In genomic region chr6:130240232-130240631, GRCh38 we compare ENCODE assay signal across 16 cellular contexts. TPM values are rescaled to one million over a fixed set of nuclear protein-coding genes. Genes with fewer than 3 reads are reported as not detected.
DNase-seq lines count a peak whose midpoint lies in the region; ATAC-seq and TF ChIP-seq lines count a peak whose summit lies in the region.
"Had no signal": no experiment of that assay in that cellular context is flagged by ENCODE, and none has a peak within 500 bp of the region (broad histone marks: within the 10 kb centered on the region; RNA-seq: fewer than 3 reads in every experiment).

No MANE protein-coding gene starts in this region.

- no peak overlapping the region for H2AFZ ChIP-seq in SK-N-SH (ENCODE audit: low read depth)

- no peaks in the 10 kb centered on the region for H3K9me3 Mint-ChIP-seq in activated naive CD8-positive, alpha-beta T cell treated with anti-CD3 and anti-CD28 coated beads for 36 hours
- H3K9me3 Mint-ChIP-seq: activated B cell treated with CpG ODN at 0.5 μM for 24 hours, T-cell had no signal

- TF ChIP-seq RAD21 in SK-N-SH (IDR thresholded peaks at IDR 0.05; ENCODE audit: low read length) = no peak

- no peak overlapping the region for H3K4me3 ChIP-seq in SK-N-SH (ENCODE audit: low read depth in 2 of 2, low read length in 1 of 2)
- H3K4me3 ChIP-seq in fibroblast of pulmonary artery (replicated peaks; ENCODE audit: low read depth, low read length) = no peak overlapping the region
- H3K4me3 ChIP-seq in skeletal muscle cell (ENCODE audit: low read depth, low read length) = no peak overlapping the region

- no peaks in the 10 kb centered on the region for H4K20me1 ChIP-seq in SK-N-SH (ENCODE audit: insufficient read depth)

- peak overlapping the region; percentile 14; the same call in 1 of the 2 replicates for H3K4me2 ChIP-seq in SK-N-SH

- TF ChIP-seq CTCF in SK-N-SH (IDR thresholded peaks at IDR 0.05) = no peak
- TF ChIP-seq CTCF in fibroblast of pulmonary artery (IDR thresholded peaks at IDR 0.05; ENCODE audit: low read length, missing control alignments) = no peak

- no peak overlapping the region for H3K4me3 Mint-ChIP-seq in activated naive CD8-positive, alpha-beta T cell treated with anti-CD3 and anti-CD28 coated beads for 36 hours
- H3K4me3 Mint-ChIP-seq: activated B cell treated with CpG ODN at 0.5 μM for 24 hours, T-cell had no signal

- H3K27ac ChIP-seq in SK-N-SH (ENCODE audit: low read depth in 2 of 2, low read length in 1 of 2) = peak overlapping the region in 1 of 2 experiments; percentile 80; a peak in 3 of 4 replicates

- H3K27ac Mint-ChIP-seq in activated naive CD8-positive, alpha-beta T cell treated with anti-CD3 and anti-CD28 coated beads for 36 hours = no peak overlapping the region
- H3K27ac Mint-ChIP-seq: activated B cell treated with CpG ODN at 0.5 μM for 24 hours, T-cell had no signal

- WGBS in SK-N-SH (ENCODE audit: low lambda C conversion rate) = 6% methylated on average over 4 of the region's 4 CpGs

- peaks cover 0 to 4% of the 10 kb centered on the region in 2 experiments for H3K36me3 ChIP-seq in SK-N-SH (replicated peaks in 1 of 2; ENCODE audit: control insufficient read depth in 1 of 2, insufficient read depth in 2 of 2, low read length in 1 of 2)

- CTCF ChIA-PET in SK-N-SH (lab: Yijun Ruan, JAX) = no interaction called here

- H3K9ac ChIP-seq in SK-N-SH = no peak overlapping the region

- no peaks in the 10 kb centered on the region for H3K9me3 ChIP-seq in SK-N-SH

- no peaks in the 10 kb centered on the region for H3K79me2 ChIP-seq in SK-N-SH (ENCODE audit: insufficient read depth)

- no peak for ATAC-seq in GM21390 (IDR thresholded peaks at IDR 0.05; ENCODE audit: unreplicated experiment)
- ATAC-seq in GM18498 (IDR thresholded peaks at IDR 0.05; ENCODE audit: unreplicated experiment) = no peak
- ATAC-seq: left colon, T-cell had no signal

- TF ChIP-seq EP300 in SK-N-SH (IDR thresholded peaks at IDR 0.05; ENCODE audit: borderline replicate concordance in 1 of 2, low read depth in 1 of 2, low read length in 1 of 2) = peak; percentile 27 to 65; a peak in 2 of 4 replicates

- POLR2A ChIA-PET in SK-N-SH (lab: Yijun Ruan, JAX) = no interaction called here

- H3K27me3 ChIP-seq in SK-N-SH (ENCODE audit: insufficient read depth) = no peaks in the 10 kb centered on the region

- peak; percentile 82 for DNase-seq in GM03348 (ENCODE audit: low spot score)
- DNase-seq in SK-N-SH = no peak
- DNase-seq in fibroblast of pulmonary artery (ENCODE audit: low read depth) = peak; percentile 47
- peak; percentile 54 for DNase-seq in skeletal muscle cell (ENCODE audit: low read depth)
- no peak for DNase-seq in activated naive CD8-positive, alpha-beta T cell treated with anti-CD3 and anti-CD28 coated beads for 36 hours
- no peak for DNase-seq in COLO668 (lab: John Stamatoyannopoulos, UW; ENCODE audit: unreplicated experiment)
- DNase-seq: activated B cell treated with CpG ODN at 0.5 μM for 24 hours; activated gamma-delta T cell; left colon; NCI-H774; RPMI8226; stimulated activated CD4-positive, alpha-beta T cell treated with anti-CD3 and anti-CD28 coated beads, Interleukin-15, amount 100 ng/mL, for 24 hours; T-cell had no signal

- peaks cover 0 to 5% of the 10 kb centered on the region in 2 experiments; a peak in 2 of 4 replicates for H3K4me1 ChIP-seq in SK-N-SH (ENCODE audit: control insufficient read depth in 1 of 2, insufficient read depth in 2 of 2, low read depth in 1 of 2, low read length in 1 of 2)

- H3K4me1 Mint-ChIP-seq in activated naive CD8-positive, alpha-beta T cell treated with anti-CD3 and anti-CD28 coated beads for 36 hours = no peaks in the 10 kb centered on the region
- H3K4me1 Mint-ChIP-seq: activated B cell treated with CpG ODN at 0.5 μM for 24 hours had no signal

- no peaks in the 10 kb centered on the region for H3K9me2 ChIP-seq in SK-N-SH

- no peaks in the 10 kb centered on the region for H3K27me3 Mint-ChIP-seq in activated naive CD8-positive, alpha-beta T cell treated with anti-CD3 and anti-CD28 coated beads for 36 hours
- H3K27me3 Mint-ChIP-seq: activated B cell treated with CpG ODN at 0.5 μM for 24 hours, T-cell had no signal

- no peaks in the 10 kb centered on the region for H3K36me3 Mint-ChIP-seq in activated naive CD8-positive, alpha-beta T cell treated with anti-CD3 and anti-CD28 coated beads for 36 hours
- H3K36me3 Mint-ChIP-seq: T-cell had no signal

- H3F3A ChIP-seq in SK-N-SH (replicated peaks; ENCODE audit: insufficient read depth) = peaks cover 18% of the 10 kb centered on the region

TF ChIP-seq in SK-N-SH, 30 proteins besides CTCF, POLR2A, EP300 and RAD21:
- TF ChIP-seq USF1 (IDR thresholded peaks at IDR 0.05; ENCODE audit: borderline replicate concordance, low read depth) = 0 out of 2 replicates have a peak, but pooled peaks have one; percentile 16
- no peak for TF ChIP-seq YY1 (IDR thresholded peaks at IDR 0.05; ENCODE audit: low read depth)
- TF ChIP-seq SMC3 (IDR thresholded peaks at IDR 0.05; ENCODE audit: low read depth, low read length) = no peak
- TF ChIP-seq MEF2A (IDR thresholded peaks at IDR 0.05; ENCODE audit: borderline replicate concordance, low read depth) = no peak
- no peak for TF ChIP-seq IRF3 (IDR thresholded peaks at IDR 0.05; ENCODE audit: low read depth, low read length)
- peak; percentile 87 for TF ChIP-seq MAX (IDR thresholded peaks at IDR 0.05; ENCODE audit: low read depth)
- TF ChIP-seq POLR2AphosphoS5 (IDR thresholded peaks at IDR 0.05; ENCODE audit: low read depth, low read length) = no peak
- peak; percentile 73 for TF ChIP-seq TCF12 (IDR thresholded peaks at IDR 0.05)
- TF ChIP-seq RCOR1 (IDR thresholded peaks at IDR 0.05; ENCODE audit: low read length) = no peak
- no peak for TF ChIP-seq ELF1 (IDR thresholded peaks at IDR 0.05)
- TF ChIP-seq CHD2 (IDR thresholded peaks at IDR 0.05; ENCODE audit: low read length, partially characterized antibody) = no peak
- TF ChIP-seq RXRA (IDR thresholded peaks at IDR 0.05; ENCODE audit: borderline replicate concordance, low read depth) = no peak
- TF ChIP-seq FOSL2 (IDR thresholded peaks at IDR 0.05; ENCODE audit: borderline replicate concordance, low read depth) = peak; percentile 69; the same call in 1 of the 2 replicates
- TF ChIP-seq TEAD4 (IDR thresholded peaks at IDR 0.05; ENCODE audit: borderline replicate concordance, insufficient read depth) = peak; percentile 44; the same call in 1 of the 2 replicates
- no peak for TF ChIP-seq FOXM1 (IDR thresholded peaks at IDR 0.05; ENCODE audit: low read depth)
- TF ChIP-seq JUND (IDR thresholded peaks at IDR 0.05) = peak; percentile 81
- no peak for TF ChIP-seq ZBTB33 (IDR thresholded peaks at IDR 0.05; ENCODE audit: borderline replicate concordance, low read depth)
- TF ChIP-seq MXI1 (IDR thresholded peaks at IDR 0.05; ENCODE audit: low read depth, low read length) = no peak
- TF ChIP-seq RFX5 (IDR thresholded peaks at IDR 0.05; ENCODE audit: low read length) = no peak
- no peak for TF ChIP-seq NRF1 (IDR thresholded peaks at IDR 0.05; ENCODE audit: low read depth, low read length)
- TF ChIP-seq PBX3 (IDR thresholded peaks at IDR 0.05) = peak; percentile 91

RNA-seq across cellular contexts. Expression of gene SAMD3, which starts 17.5 kb away (rescaled TPM):
- 15.8 and 16.0 TPM in 2 replicates for polyA plus RNA-seq in SK-N-SH (2012; rRNA removed)
- polyA plus RNA-seq in SK-N-SH (2012; cell fraction: cytosol; rRNA removed) = 11.5 and 11.8 TPM in 2 replicates
- 57.7 and 58.1 TPM in 2 replicates for polyA plus RNA-seq in SK-N-SH (2012; cell fraction: nucleus; rRNA removed)
- 1 to 10 TPM; 2.7 to 3.3 TPM for total RNA-seq in activated naive CD8-positive, alpha-beta T cell treated with anti-CD3 and anti-CD28 coated beads for 36 hours
- total RNA-seq: activated B cell treated with CpG ODN at 0.5 μM for 24 hours, HT-29 had no signal

Comparison
In these comparisons a context has a peak if more than half of its experiments do, and no peak if none do; other contexts are left out.
1. DNase-seq: peak in GM03348 (single experiment), fibroblast of pulmonary artery (single experiment) and skeletal muscle cell (single experiment); none in SK-N-SH (single experiment), activated naive CD8-positive, alpha-beta T cell treated with anti-CD3 and anti-CD28 coated beads for 36 hours (single experiment) and COLO668 (single experiment).